8 cellular contexts compared by ENCODE assay signal in the genomic region with DNA sequence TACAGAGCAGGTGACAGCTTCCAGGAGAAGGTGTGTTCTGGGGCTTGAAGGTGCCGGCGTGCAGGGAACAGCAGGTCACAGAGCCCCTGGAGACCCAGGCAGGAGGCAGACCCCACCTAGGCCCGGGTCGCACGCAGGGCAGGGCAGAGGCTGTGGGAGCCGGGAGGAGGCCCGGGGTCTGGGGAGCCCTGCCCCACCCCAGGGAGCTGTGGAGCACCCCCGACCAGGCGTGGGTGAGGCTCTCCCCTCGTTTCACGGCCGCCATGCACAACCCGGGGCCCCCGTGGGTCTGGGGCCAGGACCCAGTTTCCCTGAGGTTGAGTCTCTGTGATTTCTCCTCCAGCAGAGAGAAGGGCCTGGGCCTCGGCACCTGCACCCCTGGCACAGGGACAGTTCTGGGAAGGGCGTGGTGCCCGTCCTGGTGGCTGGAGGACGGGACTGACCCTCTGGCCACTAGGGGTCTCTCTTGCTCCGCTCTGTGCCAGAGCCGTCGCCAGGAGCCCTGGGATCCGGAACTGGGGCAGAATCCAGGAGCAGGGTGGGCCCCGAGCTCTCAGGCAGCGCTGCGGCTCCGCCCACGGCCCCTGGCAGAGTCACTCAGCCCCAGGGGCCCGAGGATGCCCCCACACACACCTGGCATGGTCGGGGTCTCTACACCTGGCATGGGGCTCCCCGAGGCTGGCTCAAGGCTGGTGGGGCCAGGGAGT.
A peak's percentile ranks its signal among the peaks of the same experiment; 100 is the strongest.
DNase-seq lines count a peak whose midpoint lies in the region; ATAC-seq, FAIRE-seq and TF ChIP-seq lines count a peak whose summit lies in the region.

No MANE protein-coding gene starts in this region.

- H3K36me3 Mint-ChIP-seq in WTC11 = no peaks in the 10 kb centered on the region

- TF ChIP-seq CTCF in WTC11 (IDR thresholded peaks at IDR 0.05) (peak; percentile 78), bronchial epithelial cell (IDR thresholded peaks at IDR 0.05; ENCODE audit: insufficient read depth, low read length, severe bottlenecking) (peak; percentile 96), kidney epithelial cell (IDR thresholded peaks at IDR 0.05; ENCODE audit: insufficient read depth, low read length, poor library complexity, severe bottlenecking) (peak; percentile 94)

- no peak for FAIRE-seq in bronchial epithelial cell (lab: Jason Lieb, UNC)

- H3K36me3 ChIP-seq in bronchial epithelial cell (ENCODE audit: control insufficient read depth, insufficient read depth, low read length) (no peaks in the 10 kb centered on the region), kidney epithelial cell (ENCODE audit: control insufficient read depth, insufficient read depth, low read length) (no peaks in the 10 kb centered on the region)

- H3K4me3 ChIP-seq in bronchial epithelial cell (ENCODE audit: low read depth, low read length) = no peak overlapping the region
- H3K4me3 ChIP-seq in kidney epithelial cell (ENCODE audit: low read depth, low read length) = no peak overlapping the region

- H3K27me3 ChIP-seq in bronchial epithelial cell (ENCODE audit: control insufficient read depth, insufficient read depth, low read length) (peaks cover 6% of the 10 kb centered on the region), kidney epithelial cell (ENCODE audit: control insufficient read depth, insufficient read depth, low read length) (peaks cover 46% of the 10 kb centered on the region)

- H3K4me1 Mint-ChIP-seq in WTC11 = no peaks in the 10 kb centered on the region

- DNase-seq in activated gamma-delta T cell treated with Interleukin-2 at 50 U/mL for 16 hours = peak; percentile 75
- no peak for DNase-seq in activated gamma-delta T cell (lab: John Stamatoyannopoulos, UW)
- DNase-seq in NCI-H2171 (lab: John Stamatoyannopoulos, UW) = peak; percentile 72
- peak; percentile 87 for DNase-seq in WTC11 (ENCODE audit: low spot score)
- DNase-seq in bronchial epithelial cell (ENCODE audit: low read depth) = peak; percentile 44
- peak; percentile 14 for DNase-seq in kidney epithelial cell (ENCODE audit: low read depth)
- DNase-seq in stimulated activated CD4-positive, alpha-beta T cell treated with anti-CD3 and anti-CD28 coated beads, Interleukin-2, amount 100 ng/mL, for 24 hours = peak; percentile 81

- H3K4me3 Mint-ChIP-seq in WTC11 = no peak overlapping the region

- ATAC-seq in HG03064 (IDR thresholded peaks at IDR 0.05; ENCODE audit: low read depth, unreplicated experiment) (peak; percentile 65), WTC11 (peak; percentile 93)

- H3K27ac Mint-ChIP-seq in WTC11 = no peak overlapping the region

- CTCF ChIA-PET in WTC11 (lab: Charles Lee) = interaction anchor here (0.6 to 3.7 kb wide), 78 partner anchors 8 to 368 kb away, joined by 3 to 66 read pairs (median 6); partner anchors contain the start of genes GALNT9 and P2RX2

- POLR2A ChIA-PET in WTC11 (lab: Charles Lee) = interaction anchor here (0.5 to 1.1 kb wide), 3 partner anchors 101 to 261 kb away, joined by 3 to 4 read pairs (median 4); no protein-coding TSS in a partner anchor

- no peaks in the 10 kb centered on the region for H3K9me3 Mint-ChIP-seq in WTC11

- H3K27me3 Mint-ChIP-seq in WTC11 (ENCODE audit: low read depth) = peaks cover 40% of the 10 kb centered on the region

TF ChIP-seq in WTC11, 78 proteins besides CTCF, POLR2A, EP300 and RAD21:
- TF ChIP-seq MAX (CRISPR knock-in tag; IDR thresholded peaks at IDR 0.05) (no peak), ZNF396 (CRISPR knock-in tag; IDR thresholded peaks at IDR 0.05; ENCODE audit: borderline replicate concordance) (no peak), GTF2I (CRISPR knock-in tag; conservative IDR thresholded peaks at IDR 0.05) (0 out of 2 replicates have a peak, but pooled peaks have one; percentile 13), JAZF1 (CRISPR knock-in tag; IDR thresholded peaks at IDR 0.05) (no peak), HMGA2 (CRISPR knock-in tag; IDR thresholded peaks at IDR 0.05) (no peak), CDX4 (CRISPR knock-in tag; IDR thresholded peaks at IDR 0.05; ENCODE audit: borderline replicate concordance) (no peak), ZNF121 (CRISPR knock-in tag; IDR thresholded peaks at IDR 0.05) (peak; percentile 93), SP1 (CRISPR knock-in tag; conservative IDR thresholded peaks at IDR 0.05) (no peak), TEAD1 (CRISPR knock-in tag; IDR thresholded peaks at IDR 0.05) (no peak), RORB (CRISPR knock-in tag; IDR thresholded peaks at IDR 0.05) (no peak), GABPB1 (CRISPR knock-in tag; IDR thresholded peaks at IDR 0.05) (no peak), ELF4 (CRISPR knock-in tag; IDR thresholded peaks at IDR 0.05; ENCODE audit: low read depth) (no peak)
- TF ChIP-seq, protein P1, sequence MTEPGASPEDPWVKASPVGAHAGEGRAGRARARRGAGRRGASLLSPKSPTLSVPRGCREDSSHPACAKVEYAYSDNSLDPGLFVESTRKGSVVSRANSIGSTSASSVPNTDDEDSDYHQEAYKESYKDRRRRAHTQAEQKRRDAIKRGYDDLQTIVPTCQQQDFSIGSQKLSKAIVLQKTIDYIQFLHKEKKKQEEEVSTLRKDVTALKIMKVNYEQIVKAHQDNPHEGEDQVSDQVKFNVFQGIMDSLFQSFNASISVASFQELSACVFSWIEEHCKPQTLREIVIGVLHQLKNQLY (CRISPR knock-in tag; IDR thresholded peaks at IDR 0.05) = no peak
- TF ChIP-seq, protein P2, sequence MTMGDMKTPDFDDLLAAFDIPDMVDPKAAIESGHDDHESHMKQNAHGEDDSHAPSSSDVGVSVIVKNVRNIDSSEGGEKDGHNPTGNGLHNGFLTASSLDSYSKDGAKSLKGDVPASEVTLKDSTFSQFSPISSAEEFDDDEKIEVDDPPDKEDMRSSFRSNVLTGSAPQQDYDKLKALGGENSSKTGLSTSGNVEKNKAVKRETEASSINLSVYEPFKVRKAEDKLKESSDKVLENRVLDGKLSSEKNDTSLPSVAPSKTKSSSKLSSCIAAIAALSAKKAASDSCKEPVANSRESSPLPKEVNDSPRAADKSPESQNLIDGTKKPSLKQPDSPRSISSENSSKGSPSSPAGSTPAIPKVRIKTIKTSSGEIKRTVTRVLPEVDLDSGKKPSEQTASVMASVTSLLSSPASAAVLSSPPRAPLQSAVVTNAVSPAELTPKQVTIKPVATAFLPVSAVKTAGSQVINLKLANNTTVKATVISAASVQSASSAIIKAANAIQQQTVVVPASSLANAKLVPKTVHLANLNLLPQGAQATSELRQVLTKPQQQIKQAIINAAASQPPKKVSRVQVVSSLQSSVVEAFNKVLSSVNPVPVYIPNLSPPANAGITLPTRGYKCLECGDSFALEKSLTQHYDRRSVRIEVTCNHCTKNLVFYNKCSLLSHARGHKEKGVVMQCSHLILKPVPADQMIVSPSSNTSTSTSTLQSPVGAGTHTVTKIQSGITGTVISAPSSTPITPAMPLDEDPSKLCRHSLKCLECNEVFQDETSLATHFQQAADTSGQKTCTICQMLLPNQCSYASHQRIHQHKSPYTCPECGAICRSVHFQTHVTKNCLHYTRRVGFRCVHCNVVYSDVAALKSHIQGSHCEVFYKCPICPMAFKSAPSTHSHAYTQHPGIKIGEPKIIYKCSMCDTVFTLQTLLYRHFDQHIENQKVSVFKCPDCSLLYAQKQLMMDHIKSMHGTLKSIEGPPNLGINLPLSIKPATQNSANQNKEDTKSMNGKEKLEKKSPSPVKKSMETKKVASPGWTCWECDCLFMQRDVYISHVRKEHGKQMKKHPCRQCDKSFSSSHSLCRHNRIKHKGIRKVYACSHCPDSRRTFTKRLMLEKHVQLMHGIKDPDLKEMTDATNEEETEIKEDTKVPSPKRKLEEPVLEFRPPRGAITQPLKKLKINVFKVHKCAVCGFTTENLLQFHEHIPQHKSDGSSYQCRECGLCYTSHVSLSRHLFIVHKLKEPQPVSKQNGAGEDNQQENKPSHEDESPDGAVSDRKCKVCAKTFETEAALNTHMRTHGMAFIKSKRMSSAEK (CRISPR knock-in tag; IDR thresholded peaks at IDR 0.05; ENCODE audit: borderline replicate concordance) = no peak
- TF ChIP-seq, protein P3, sequence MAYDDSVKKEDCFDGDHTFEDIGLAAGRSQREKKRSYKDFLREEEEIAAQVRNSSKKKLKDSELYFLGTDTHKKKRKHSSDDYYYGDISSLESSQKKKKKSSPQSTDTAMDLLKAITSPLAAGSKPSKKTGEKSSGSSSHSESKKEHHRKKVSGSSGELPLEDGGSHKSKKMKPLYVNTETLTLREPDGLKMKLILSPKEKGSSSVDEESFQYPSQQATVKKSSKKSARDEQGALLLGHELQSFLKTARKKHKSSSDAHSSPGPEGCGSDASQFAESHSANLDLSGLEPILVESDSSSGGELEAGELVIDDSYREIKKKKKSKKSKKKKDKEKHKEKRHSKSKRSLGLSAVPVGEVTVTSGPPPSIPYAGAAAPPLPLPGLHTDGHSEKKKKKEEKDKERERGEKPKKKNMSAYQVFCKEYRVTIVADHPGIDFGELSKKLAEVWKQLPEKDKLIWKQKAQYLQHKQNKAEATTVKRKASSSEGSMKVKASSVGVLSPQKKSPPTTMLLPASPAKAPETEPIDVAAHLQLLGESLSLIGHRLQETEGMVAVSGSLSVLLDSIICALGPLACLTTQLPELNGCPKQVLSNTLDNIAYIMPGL (CRISPR knock-in tag; IDR thresholded peaks at IDR 0.05) = 0 out of 2 replicates have a peak, but pooled peaks have one; percentile 29
